In genomic region chr6:38155576-38156204, GRCh38 we compare ENCODE assay signal across 17 cellular contexts.
A peak's percentile ranks its signal among the peaks of the same experiment; 100 is the strongest.
DNase-seq lines count a peak whose midpoint lies in the region; ATAC-seq, FAIRE-seq and TF ChIP-seq lines count a peak whose summit lies in the region.
"Had no signal": no experiment of that assay in that cellular context is flagged by ENCODE, and none has a peak within 500 bp of the region (broad histone marks: within the 10 kb centered on the region; RNA-seq: fewer than 3 reads in every experiment).

No MANE protein-coding gene starts in this region.

- H3K27me3 Mint-ChIP-seq in activated naive CD8-positive, alpha-beta T cell treated with anti-CD3 and anti-CD28 coated beads, Interleukin-2, amount 50 U/mL, for 24 hours: no peaks in the 10 kb centered on the region
- no peaks in the 10 kb centered on the region for H3K27me3 Mint-ChIP-seq in activated naive CD8-positive, alpha-beta T cell treated with anti-CD3 and anti-CD28 coated beads for 36 hours
- H3K27me3 Mint-ChIP-seq in astrocyte (ENCODE audit: low read depth, unreplicated experiment) (no peaks in the 10 kb centered on the region), immature natural killer cell (ENCODE audit: low read depth in 3 of 3) (peaks cover 7 to 23% (median 21%) of the 10 kb centered on the region in 3 donors)
- H3K27me3 Mint-ChIP-seq: activated CD4-positive, alpha-beta T cell treated with anti-CD3 and anti-CD28 coated beads, Interleukin-2, amount 10 ng/mL, durations not matched to agents 7 days and 5 days had no signal

- DNase-seq in activated naive CD8-positive, alpha-beta T cell treated with anti-CD3 and anti-CD28 coated beads, Interleukin-2, amount 50 U/mL, for 24 hours: no peak
- no peak for DNase-seq in activated naive CD8-positive, alpha-beta T cell treated with anti-CD3 and anti-CD28 coated beads for 36 hours
- DNase-seq in astrocyte (ENCODE audit: low read depth) (no peak), immature natural killer cell (no peak), MV-4-11 (lab: John Stamatoyannopoulos, UW) (no peak), NCI-H524 (lab: John Stamatoyannopoulos, UW) (no peak)
- DNase-seq: activated CD4-positive, alpha-beta T cell treated with anti-CD3 and anti-CD28 coated beads, Interleukin-2, amount 10 ng/mL, durations not matched to agents 7 days and 5 days; NCI-H1930; pancreas; RPMI8226 had no signal

- H3K4me3 ChIP-seq in astrocyte (ENCODE audit: insufficient read depth, low read depth, low read length) (no peak overlapping the region), subcutaneous abdominal adipose tissue (ENCODE audit: low read depth in 1 of 5, low read length in 5 of 5) (no peak overlapping the region)
- H3K4me3 ChIP-seq: GM12878, pancreas, thoracic aorta had no signal

- H3K27ac ChIP-seq in astrocyte (ENCODE audit: low read depth, low read length) (peak overlapping the region; percentile 40), subcutaneous abdominal adipose tissue (ENCODE audit: low read depth, low read length) (peak overlapping the region; percentile 54)
- H3K27ac ChIP-seq: epithelial cell of prostate, pancreas, thoracic aorta had no signal

- peaks cover 4% of the 10 kb centered on the region for H3K4me1 ChIP-seq in astrocyte (ENCODE audit: insufficient read depth, low read length)
- H3K4me1 ChIP-seq in subcutaneous abdominal adipose tissue (ENCODE audit: control insufficient read depth in 5 of 5, insufficient read depth in 5 of 5, low read length in 5 of 5): peaks cover 0 to 28% (median 15%) of the 10 kb centered on the region in 5 donors

- peaks cover 3% of the 10 kb centered on the region for H3K79me2 ChIP-seq in astrocyte (ENCODE audit: insufficient read depth, low read length)

- ATAC-seq in activated naive CD8-positive, alpha-beta T cell treated with anti-CD3 and anti-CD28 coated beads, Interleukin-2, amount 50 U/mL, for 24 hours: no peak
- ATAC-seq in GM21528 (IDR thresholded peaks at IDR 0.05; ENCODE audit: low FRiP score, unreplicated experiment): no peak
- ATAC-seq: GM12878, pancreas had no signal

- peaks cover 2% of the 10 kb centered on the region for H3K9me3 Mint-ChIP-seq in activated naive CD8-positive, alpha-beta T cell treated with anti-CD3 and anti-CD28 coated beads, Interleukin-2, amount 50 U/mL, for 24 hours
- H3K9me3 Mint-ChIP-seq in activated naive CD8-positive, alpha-beta T cell treated with anti-CD3 and anti-CD28 coated beads for 36 hours: no peaks in the 10 kb centered on the region
- no peaks in the 10 kb centered on the region for H3K9me3 Mint-ChIP-seq in astrocyte (ENCODE audit: unreplicated experiment)
- H3K9me3 Mint-ChIP-seq in immature natural killer cell: no peaks in the 10 kb centered on the region
- H3K9me3 Mint-ChIP-seq: activated CD4-positive, alpha-beta T cell treated with anti-CD3 and anti-CD28 coated beads, Interleukin-2, amount 10 ng/mL, durations not matched to agents 7 days and 5 days; activated T-helper 2 cell treated with anti-CD3 and anti-CD28 coated beads, Interferon-gamma antibody, Interleukin-2, Interleukin-4, amounts not matched to agents 10 μg/mL and 5 μg/mL and 100 μg/mL, durations not matched to agents 14 hours and 24 hours and 36 hours; T-helper 1 cell treated with Interleukin-12 subunit alpha and Interleukin-12 subunit beta and Interleukin-4 antibody, amounts not matched to agents 30 μg/mL and 1 μg/mL, for 36 hours had no signal

- H3K9me3 ChIP-seq in astrocyte (ENCODE audit: insufficient read depth, low read depth, low read length) (no peaks in the 10 kb centered on the region), subcutaneous abdominal adipose tissue (ENCODE audit: control insufficient read depth in 5 of 5, low read length in 5 of 5) (peaks cover 0 to 3% (median 0%) of the 10 kb centered on the region in 5 donors)
- H3K9me3 ChIP-seq: pancreas, thoracic aorta had no signal

- no peak for FAIRE-seq in astrocyte (lab: Jason Lieb, UNC)
- FAIRE-seq: GM12878, pancreas had no signal

- H3K9ac ChIP-seq in astrocyte (ENCODE audit: low read length) (peak overlapping the region; percentile 31), subcutaneous abdominal adipose tissue (ENCODE audit: low read length in 5 of 5) (no peak overlapping the region)

- H3K4me2 ChIP-seq in astrocyte (ENCODE audit: low read length): no peak overlapping the region

- H3K4me3 Mint-ChIP-seq in activated naive CD8-positive, alpha-beta T cell treated with anti-CD3 and anti-CD28 coated beads, Interleukin-2, amount 50 U/mL, for 24 hours: no peak overlapping the region
- no peak overlapping the region for H3K4me3 Mint-ChIP-seq in activated naive CD8-positive, alpha-beta T cell treated with anti-CD3 and anti-CD28 coated beads for 36 hours
- H3K4me3 Mint-ChIP-seq in astrocyte (ENCODE audit: unreplicated experiment): peak overlapping the region; percentile 56
- no peak overlapping the region for H3K4me3 Mint-ChIP-seq in immature natural killer cell
- H3K4me3 Mint-ChIP-seq: activated CD4-positive, alpha-beta T cell treated with anti-CD3 and anti-CD28 coated beads, Interleukin-2, amount 10 ng/mL, durations not matched to agents 7 days and 5 days; T-helper 1 cell treated with Interleukin-12 subunit alpha and Interleukin-12 subunit beta and Interleukin-4 antibody, amounts not matched to agents 30 μg/mL and 1 μg/mL, for 36 hours had no signal

- H3K4me1 Mint-ChIP-seq in activated naive CD8-positive, alpha-beta T cell treated with anti-CD3 and anti-CD28 coated beads, Interleukin-2, amount 50 U/mL, for 24 hours: no peaks in the 10 kb centered on the region
- no peaks in the 10 kb centered on the region for H3K4me1 Mint-ChIP-seq in activated naive CD8-positive, alpha-beta T cell treated with anti-CD3 and anti-CD28 coated beads for 36 hours
- H3K4me1 Mint-ChIP-seq in astrocyte (ENCODE audit: low read depth, unreplicated experiment) (peaks cover 10% of the 10 kb centered on the region), immature natural killer cell (peaks cover 8 to 12% of the 10 kb centered on the region in 2 donors)
- H3K4me1 Mint-ChIP-seq: activated CD4-positive, alpha-beta T cell treated with anti-CD3 and anti-CD28 coated beads, Interleukin-2, amount 10 ng/mL, durations not matched to agents 7 days and 5 days had no signal

- H3K36me3 ChIP-seq in astrocyte (ENCODE audit: insufficient read depth, low read length) (no peaks in the 10 kb centered on the region), subcutaneous abdominal adipose tissue (ENCODE audit: control insufficient read depth in 5 of 5, insufficient read depth in 5 of 5, low read length in 5 of 5) (peaks cover 0 to 33% (median 19%) of the 10 kb centered on the region in 5 donors)
- H3K36me3 ChIP-seq: pancreas had no signal

- H2AFZ ChIP-seq in astrocyte (ENCODE audit: low read depth, low read length): no peak overlapping the region

- H4K20me1 ChIP-seq in astrocyte (ENCODE audit: insufficient read depth, low read length): peaks cover 46% of the 10 kb centered on the region

- H3K36me3 Mint-ChIP-seq in activated naive CD8-positive, alpha-beta T cell treated with anti-CD3 and anti-CD28 coated beads, Interleukin-2, amount 50 U/mL, for 24 hours (ENCODE audit: low read depth): peaks cover 21% of the 10 kb centered on the region
- H3K36me3 Mint-ChIP-seq in activated naive CD8-positive, alpha-beta T cell treated with anti-CD3 and anti-CD28 coated beads for 36 hours: peaks cover 13% of the 10 kb centered on the region
- H3K36me3 Mint-ChIP-seq in astrocyte (ENCODE audit: low read depth, unreplicated experiment) (peaks cover 18% of the 10 kb centered on the region), immature natural killer cell (peaks cover 4 to 13% (median 12%) of the 10 kb centered on the region in 3 donors)

- no peak for TF ChIP-seq CTCF in astrocyte (IDR thresholded peaks at IDR 0.05; ENCODE audit: insufficient read depth, low read depth, low read length)

- peak overlapping the region; percentile 2 for H3K27ac Mint-ChIP-seq in activated naive CD8-positive, alpha-beta T cell treated with anti-CD3 and anti-CD28 coated beads, Interleukin-2, amount 50 U/mL, for 24 hours
- H3K27ac Mint-ChIP-seq in activated naive CD8-positive, alpha-beta T cell treated with anti-CD3 and anti-CD28 coated beads for 36 hours: no peak overlapping the region
- H3K27ac Mint-ChIP-seq in astrocyte (ENCODE audit: unreplicated experiment): peak overlapping the region; percentile 82
- peak overlapping the region; percentile 50 to 93 (median 76) for H3K27ac Mint-ChIP-seq in immature natural killer cell
- H3K27ac Mint-ChIP-seq: activated CD4-positive, alpha-beta T cell treated with anti-CD3 and anti-CD28 coated beads, Interleukin-2, amount 10 ng/mL, durations not matched to agents 7 days and 5 days; activated T-helper 2 cell treated with anti-CD3 and anti-CD28 coated beads, Interferon-gamma antibody, Interleukin-2, Interleukin-4, amounts not matched to agents 10 μg/mL and 5 μg/mL and 100 μg/mL, durations not matched to agents 14 hours and 24 hours and 36 hours; T-helper 1 cell treated with Interleukin-12 subunit alpha and Interleukin-12 subunit beta and Interleukin-4 antibody, amounts not matched to agents 30 μg/mL and 1 μg/mL, for 36 hours had no signal

- H3K27me3 ChIP-seq in astrocyte (ENCODE audit: insufficient read depth, low read length) (no peaks in the 10 kb centered on the region), subcutaneous abdominal adipose tissue (ENCODE audit: control insufficient read depth in 5 of 5, insufficient read depth in 4 of 5, low read length in 5 of 5) (no peaks in the 10 kb centered on the region)
- H3K27me3 ChIP-seq: pancreas had no signal
